ENCODE assay signal across 8 cellular contexts in genomic region chr14:22588419-22589095, GRCh38. TPM values are rescaled to one million over a fixed set of nuclear protein-coding genes. Genes with fewer than 3 reads are reported as not detected.
DNase-seq lines count a peak whose midpoint lies in the region; ATAC-seq, FAIRE-seq and TF ChIP-seq lines count a peak whose summit lies in the region.

No MANE protein-coding gene starts in this region.

- CTCF ChIA-PET in A549 (lab: Yijun Ruan, JAX), result interaction anchor here (0.6 to 10.2 kb wide), 15 partner anchors 8 to 294 kb away, joined by 3 to 102 read pairs (median 5); partner anchors contain the start of genes ABHD4, OR6J1 and REM2

- intact Hi-C loops in mucosa of descending colon (cut with DNase I, micrococcal nuclease), result no loop called here

- no peaks in the 10 kb centered on the region for H3K9me3 ChIP-seq in A549
- H3K9me3 ChIP-seq in mucosa of descending colon, result no peaks in the 10 kb centered on the region

- H3K4me3 Mint-ChIP-seq in brain, result peak overlapping the region; percentile 93 to 99 (median 96)

- under 1% methylated on average over 17 of the region's 17 CpGs for WGBS in A549 (ENCODE audit: missing lambda C conversion rate)

- TF ChIP-seq POLR2A in A549 (IDR thresholded peaks at IDR 0.05; ENCODE audit: low read length), result no peak

- H3K9me3 Mint-ChIP-seq in brain, result peaks cover 0 to 8% (median 0%) of the 10 kb centered on the region in 5 experiments

- H3K27me3 Mint-ChIP-seq in brain, result peaks cover 13% of the 10 kb centered on the region

- no peak for TF ChIP-seq EP300 in A549 (IDR thresholded peaks at IDR 0.05)

- TF ChIP-seq RAD21 in A549 (conservative IDR thresholded peaks at IDR 0.05 in 1 of 2, IDR thresholded peaks at IDR 0.05 in 1 of 2), result no peak

- H3K4me1 Mint-ChIP-seq in brain, result peaks cover 76% of the 10 kb centered on the region

- peak overlapping the region; percentile 79 to 89 for H3K27ac ChIP-seq in A549

- H3K27ac Mint-ChIP-seq in brain, result peak overlapping the region; percentile 98 to 99 (median 99)

- H3K4me3 ChIP-seq in A549, result peak overlapping the region; percentile 80
- H3K4me3 ChIP-seq in mucosa of descending colon, result peak overlapping the region; percentile 52

- ATAC-seq in A549 (peak in 1 of 2 experiments; percentile 58; a peak in 2 of 6 replicates), HG02970 (IDR thresholded peaks at IDR 0.05; ENCODE audit: low FRiP score, unreplicated experiment) (peak; percentile 3), mucosa of descending colon (no peak)

- TF ChIP-seq CTCF in A549 (IDR thresholded peaks at IDR 0.05), result no peak
- TF ChIP-seq CTCF in brain (conservative IDR thresholded peaks at IDR 0.05), result no peak
- no peak for TF ChIP-seq CTCF in mucosa of descending colon (IDR thresholded peaks at IDR 0.05)

- DNase-seq in A549 (ENCODE audit: low read depth in 1 of 2, low spot score in 1 of 2) (no peak), mucosa of descending colon (no peak), NK-92 (lab: John Stamatoyannopoulos, UW; ENCODE audit: unreplicated experiment) (no peak), HTR-8/SVneo (ENCODE audit: insufficient read length, low spot score) (no peak), inferior parietal cortex (ENCODE audit: extremely low spot score) (no peak), NCI-H526 (lab: John Stamatoyannopoulos, UW) (no peak)

- POLR2A ChIA-PET in A549 (lab: Yijun Ruan, JAX), result interaction anchor here (0.7 to 2.4 kb wide), 14 partner anchors 10 to 507 kb away, joined by 3 to 42 read pairs (median 7); partner anchors contain the start of genes ABHD4, ACIN1 and C14orf119

- H3K4me1 ChIP-seq in A549, result peaks cover 32% of the 10 kb centered on the region
- H3K4me1 ChIP-seq in mucosa of descending colon (ENCODE audit: low read depth), result peaks cover 21% of the 10 kb centered on the region

- H3K36me3 ChIP-seq in mucosa of descending colon (ENCODE audit: low read depth), result no peaks in the 10 kb centered on the region

- peak overlapping the region; percentile 93 for H3K4me2 ChIP-seq in A549

- peaks cover 18% of the 10 kb centered on the region for H3K36me3 Mint-ChIP-seq in brain

- no peak for FAIRE-seq in A549 (lab: Jason Lieb, UNC)
- no peak for FAIRE-seq in HTR-8/SVneo (lab: Jason Lieb, UNC)

TF ChIP-seq in A549, 52 proteins besides CTCF, POLR2A, EP300 and RAD21:
- TF ChIP-seq RARB (CRISPR knock-in tag; IDR thresholded peaks at IDR 0.05), result no peak
- peak; percentile 71; the same call in 1 of the 2 replicates for TF ChIP-seq PHF8 (IDR thresholded peaks at IDR 0.05; ENCODE audit: borderline replicate concordance, low read depth)
- peak in 1 of 2 experiments; percentile 6; a peak in 1 of 5 replicates for TF ChIP-seq JUN (IDR thresholded peaks at IDR 0.05)
TF ChIP-seq in A549: peak in this region for 2.

RNA-seq across cellular contexts. Expression of gene DAD1, which starts 0.5 kb away (rescaled TPM):
- polyA plus RNA-seq in A549 (2011; rRNA removed) (458 and 474 TPM in 2 replicates), A549 (2017; fragmentation: RNase III; extraction: RNeasy Plus Mini Kit Qiagen cat#74134 plus additional on column Dnase treatment) (314 to 317 TPM (median 317 TPM) in 3 replicates), brain (ENCODE audit: insufficient read depth, low read depth, low replicate concordance) (410 TPM)
- 417 and 429 TPM in 2 replicates for polyA plus RNA-seq in A549 (2012; cell fraction: cytosol; rRNA removed)
- polyA plus RNA-seq in A549 (2012; cell fraction: nucleus; rRNA removed), result 241 and 387 TPM in 2 replicates
- polyA minus RNA-seq in A549 (2011; rRNA and poly(A)+ RNA removed), result 144 and 183 TPM in 2 replicates
- 100 to 1,000 TPM; 124 to 148 (median 140) TPM for total RNA-seq in mucosa of descending colon

RNA-seq across cellular contexts. Expression of gene ABHD4, which starts 9.5 kb away (rescaled TPM):
- 58.3 and 75.0 TPM in 2 replicates for polyA plus RNA-seq in A549 (2011; rRNA removed)
- 70.0 and 92.8 TPM in 2 replicates for polyA plus RNA-seq in A549 (2012; cell fraction: cytosol; rRNA removed)
- 89.5 and 91.0 TPM in 2 replicates for polyA plus RNA-seq in A549 (2012; cell fraction: nucleus; rRNA removed)
- 63.4 to 70.7 TPM (median 66.5 TPM) in 3 replicates for polyA plus RNA-seq in A549 (2017; fragmentation: RNase III; extraction: RNeasy Plus Mini Kit Qiagen cat#74134 plus additional on column Dnase treatment)
- polyA minus RNA-seq in A549 (2011; rRNA and poly(A)+ RNA removed), result 57.6 and 74.4 TPM in 2 replicates
- 36.2 TPM for polyA plus RNA-seq in brain (ENCODE audit: insufficient read depth, low read depth, low replicate concordance)
- total RNA-seq in mucosa of descending colon, result 10 to 100 TPM; 19.3 to 28.4 (median 26.3) TPM

RNA-seq across cellular contexts. Expression of gene OR6J1, which starts 55.6 kb away (rescaled TPM):
- polyA plus RNA-seq in A549 (2011; rRNA removed) (not detected in 2 replicates), A549 (2017; fragmentation: RNase III; extraction: RNeasy Plus Mini Kit Qiagen cat#74134 plus additional on column Dnase treatment) (not detected in 3 replicates), brain (ENCODE audit: insufficient read depth, low read depth, low replicate concordance) (not detected)
- not detected in 2 replicates for polyA plus RNA-seq in A549 (2012; cell fraction: cytosol; rRNA removed)
- polyA plus RNA-seq in A549 (2012; cell fraction: nucleus; rRNA removed), result 0.01 TPM in 1 of 2 replicates, not detected in the other
- 0.08 TPM in 1 of 2 replicates, not detected in the other for polyA minus RNA-seq in A549 (2011; rRNA and poly(A)+ RNA removed)
- total RNA-seq in mucosa of descending colon, result not detected
